In the genomic region with DNA sequence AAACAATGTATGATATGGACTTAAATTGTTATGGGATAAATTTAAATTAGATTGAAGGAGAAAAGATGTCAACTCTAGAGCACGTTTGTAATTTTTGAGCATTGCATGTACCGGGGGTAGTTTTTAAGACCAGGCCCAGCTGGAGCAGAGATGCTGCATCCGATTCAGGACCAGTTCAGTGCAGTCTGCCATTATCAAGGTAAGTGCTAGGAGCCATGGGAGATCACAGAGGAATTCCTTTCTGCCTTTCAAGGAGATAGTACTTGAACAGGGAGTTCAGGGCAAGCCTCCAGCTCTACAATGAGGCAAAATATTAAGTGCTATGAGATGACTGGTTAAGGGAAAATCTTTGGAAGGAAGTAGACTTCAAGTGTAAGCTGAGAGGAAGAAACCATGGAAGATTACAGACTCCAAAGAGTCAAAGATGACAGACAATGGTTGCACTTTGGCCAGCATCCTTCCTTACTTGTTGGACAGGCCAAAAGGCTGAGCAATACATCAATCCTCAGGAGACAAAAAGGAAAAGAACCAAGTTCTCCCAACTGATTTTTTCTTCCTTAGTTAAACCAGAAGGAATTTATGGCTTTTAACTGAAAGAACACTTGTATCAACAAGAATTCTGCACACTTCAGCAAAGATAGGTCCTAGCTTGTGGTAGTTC, we compare ENCODE assay signal across 2 cellular contexts.
A peak's percentile ranks its signal among the peaks of the same experiment; 100 is the strongest.
TF ChIP-seq lines count a peak whose summit lies in the region.

No MANE protein-coding gene starts in this region.

TF ChIP-seq in liver, 16 proteins besides CTCF, POLR2A, EP300 and RAD21 (continued from another document):
- TF ChIP-seq, protein P1, sequence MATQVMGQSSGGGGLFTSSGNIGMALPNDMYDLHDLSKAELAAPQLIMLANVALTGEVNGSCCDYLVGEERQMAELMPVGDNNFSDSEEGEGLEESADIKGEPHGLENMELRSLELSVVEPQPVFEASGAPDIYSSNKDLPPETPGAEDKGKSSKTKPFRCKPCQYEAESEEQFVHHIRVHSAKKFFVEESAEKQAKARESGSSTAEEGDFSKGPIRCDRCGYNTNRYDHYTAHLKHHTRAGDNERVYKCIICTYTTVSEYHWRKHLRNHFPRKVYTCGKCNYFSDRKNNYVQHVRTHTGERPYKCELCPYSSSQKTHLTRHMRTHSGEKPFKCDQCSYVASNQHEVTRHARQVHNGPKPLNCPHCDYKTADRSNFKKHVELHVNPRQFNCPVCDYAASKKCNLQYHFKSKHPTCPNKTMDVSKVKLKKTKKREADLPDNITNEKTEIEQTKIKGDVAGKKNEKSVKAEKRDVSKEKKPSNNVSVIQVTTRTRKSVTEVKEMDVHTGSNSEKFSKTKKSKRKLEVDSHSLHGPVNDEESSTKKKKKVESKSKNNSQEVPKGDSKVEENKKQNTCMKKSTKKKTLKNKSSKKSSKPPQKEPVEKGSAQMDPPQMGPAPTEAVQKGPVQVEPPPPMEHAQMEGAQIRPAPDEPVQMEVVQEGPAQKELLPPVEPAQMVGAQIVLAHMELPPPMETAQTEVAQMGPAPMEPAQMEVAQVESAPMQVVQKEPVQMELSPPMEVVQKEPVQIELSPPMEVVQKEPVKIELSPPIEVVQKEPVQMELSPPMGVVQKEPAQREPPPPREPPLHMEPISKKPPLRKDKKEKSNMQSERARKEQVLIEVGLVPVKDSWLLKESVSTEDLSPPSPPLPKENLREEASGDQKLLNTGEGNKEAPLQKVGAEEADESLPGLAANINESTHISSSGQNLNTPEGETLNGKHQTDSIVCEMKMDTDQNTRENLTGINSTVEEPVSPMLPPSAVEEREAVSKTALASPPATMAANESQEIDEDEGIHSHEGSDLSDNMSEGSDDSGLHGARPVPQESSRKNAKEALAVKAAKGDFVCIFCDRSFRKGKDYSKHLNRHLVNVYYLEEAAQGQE (IDR thresholded peaks at IDR 0.05): no peak
- TF ChIP-seq NR2F2 (IDR thresholded peaks at IDR 0.05): peak; percentile 56
- no peak for TF ChIP-seq RXRA (IDR thresholded peaks at IDR 0.05)
- TF ChIP-seq, protein P2, sequence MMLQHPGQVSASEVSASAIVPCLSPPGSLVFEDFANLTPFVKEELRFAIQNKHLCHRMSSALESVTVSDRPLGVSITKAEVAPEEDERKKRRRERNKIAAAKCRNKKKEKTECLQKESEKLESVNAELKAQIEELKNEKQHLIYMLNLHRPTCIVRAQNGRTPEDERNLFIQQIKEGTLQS (IDR thresholded peaks at IDR 0.05): no peak
- TF ChIP-seq EGR1 (IDR thresholded peaks at IDR 0.05; ENCODE audit: low read depth in 2 of 2): no peak
- TF ChIP-seq, protein P3, sequence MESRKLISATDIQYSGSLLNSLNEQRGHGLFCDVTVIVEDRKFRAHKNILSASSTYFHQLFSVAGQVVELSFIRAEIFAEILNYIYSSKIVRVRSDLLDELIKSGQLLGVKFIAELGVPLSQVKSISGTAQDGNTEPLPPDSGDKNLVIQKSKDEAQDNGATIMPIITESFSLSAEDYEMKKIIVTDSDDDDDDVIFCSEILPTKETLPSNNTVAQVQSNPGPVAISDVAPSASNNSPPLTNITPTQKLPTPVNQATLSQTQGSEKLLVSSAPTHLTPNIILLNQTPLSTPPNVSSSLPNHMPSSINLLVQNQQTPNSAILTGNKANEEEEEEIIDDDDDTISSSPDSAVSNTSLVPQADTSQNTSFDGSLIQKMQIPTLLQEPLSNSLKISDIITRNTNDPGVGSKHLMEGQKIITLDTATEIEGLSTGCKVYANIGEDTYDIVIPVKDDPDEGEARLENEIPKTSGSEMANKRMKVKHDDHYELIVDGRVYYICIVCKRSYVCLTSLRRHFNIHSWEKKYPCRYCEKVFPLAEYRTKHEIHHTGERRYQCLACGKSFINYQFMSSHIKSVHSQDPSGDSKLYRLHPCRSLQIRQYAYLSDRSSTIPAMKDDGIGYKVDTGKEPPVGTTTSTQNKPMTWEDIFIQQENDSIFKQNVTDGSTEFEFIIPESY (IDR thresholded peaks at IDR 0.05): no peak

TF ChIP-seq in HepG2, 621 proteins besides CTCF, POLR2A, EP300 and RAD21 (continued from another document):
- no peak for TF ChIP-seq IKZF5 (CRISPR knock-in tag; IDR thresholded peaks at IDR 0.05)
- TF ChIP-seq HDAC1 (CRISPR knock-in tag; IDR thresholded peaks at IDR 0.05): no peak
- no peak for TF ChIP-seq NR2F2 (IDR thresholded peaks at IDR 0.05; ENCODE audit: borderline replicate concordance, low read depth)
- TF ChIP-seq FOXK1 (CRISPR knock-in tag; IDR thresholded peaks at IDR 0.05; ENCODE audit: borderline replicate concordance, low read depth): no peak
- TF ChIP-seq TRIM24 (CRISPR knock-in tag; IDR thresholded peaks at IDR 0.05): no peak
- TF ChIP-seq KLF6 (CRISPR knock-in tag; IDR thresholded peaks at IDR 0.05): no peak
- TF ChIP-seq ZNF510 (CRISPR knock-in tag; IDR thresholded peaks at IDR 0.05; ENCODE audit: low read depth): no peak
- TF ChIP-seq, protein P4, sequence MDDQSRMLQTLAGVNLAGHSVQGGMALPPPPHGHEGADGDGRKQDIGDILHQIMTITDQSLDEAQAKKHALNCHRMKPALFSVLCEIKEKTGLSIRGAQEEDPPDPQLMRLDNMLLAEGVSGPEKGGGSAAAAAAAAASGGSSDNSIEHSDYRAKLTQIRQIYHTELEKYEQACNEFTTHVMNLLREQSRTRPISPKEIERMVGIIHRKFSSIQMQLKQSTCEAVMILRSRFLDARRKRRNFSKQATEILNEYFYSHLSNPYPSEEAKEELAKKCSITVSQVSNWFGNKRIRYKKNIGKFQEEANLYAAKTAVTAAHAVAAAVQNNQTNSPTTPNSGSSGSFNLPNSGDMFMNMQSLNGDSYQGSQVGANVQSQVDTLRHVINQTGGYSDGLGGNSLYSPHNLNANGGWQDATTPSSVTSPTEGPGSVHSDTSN (CRISPR knock-in tag; IDR thresholded peaks at IDR 0.05; ENCODE audit: borderline replicate concordance): no peak
- no peak for TF ChIP-seq RORA (CRISPR knock-in tag; IDR thresholded peaks at IDR 0.05)
TF ChIP-seq in HepG2: peak in this region for 0.
